7 cellular contexts compared by ENCODE assay signal in genomic region chr14:105688664-105689221, GRCh38.
DNase-seq lines count a peak whose midpoint lies in the region; ATAC-seq and TF ChIP-seq lines count a peak whose summit lies in the region.
"Not testable (repeated sequence)": the region's sequence is repeated elsewhere in the genome, so short reads cannot be mapped to it uniquely, and the experiment has no call there.

No MANE protein-coding gene starts in this region.

- H3K27ac Mint-ChIP-seq in IgD-negative memory B cell = peak overlapping the region; percentile 67 to 86 (median 74)
- peak overlapping the region; percentile 16 for H3K27ac Mint-ChIP-seq in activated T-helper 1 cell treated with anti-CD3 and anti-CD28 coated beads, Interleukin-12 subunit alpha, Interleukin-12 subunit beta, Interleukin-2, Interleukin-4 antibody, amounts not matched to agents 30 ng/mL and 10 ng/mL and 1 ng/mL, durations not matched to agents 14 hours and 24 hours and 36 hours
- H3K27ac Mint-ChIP-seq in endothelial cell (ENCODE audit: unreplicated experiment) = peak overlapping the region; percentile 20
- H3K27ac Mint-ChIP-seq in naive B cell = peak overlapping the region; percentile 84 to 98 (median 90)
- H3K27ac Mint-ChIP-seq in stimulated activated naive B cell treated with anti-CD40 and anti-IgM and Interleukin-4, amounts not matched to agents 10 μg/mL and 1 μg/mL and 100 μg/mL, for 72 hours = peak overlapping the region; percentile 70

- not testable (repeated sequence) for DNase-seq in GM12865 (ENCODE audit: low read depth); activated T-helper 1 cell treated with anti-CD3 and anti-CD28 coated beads, Interleukin-12 subunit alpha, Interleukin-12 subunit beta, Interleukin-2, Interleukin-4 antibody, amounts not matched to agents 30 ng/mL and 10 ng/mL and 1 ng/mL, durations not matched to agents 14 hours and 24 hours and 36 hours (ENCODE audit: low spot score); endothelial cell (ENCODE audit: low spot score); naive B cell; stimulated activated naive B cell treated with anti-CD40 and anti-IgM and Interleukin-4, amounts not matched to agents 10 μg/mL and 1 μg/mL and 100 μg/mL, for 72 hours
- DNase-seq in OCI-LY7 (ENCODE audit: low spot score) = peak; percentile 14

- not testable (repeated sequence) for TF ChIP-seq CTCF in GM12865 (IDR thresholded peaks at IDR 0.05; ENCODE audit: insufficient read depth, low read depth, low read length, missing control alignments); OCI-LY7 (conservative IDR thresholded peaks at IDR 0.05; ENCODE audit: low read length); endothelial cell (IDR thresholded peaks at IDR 0.05; ENCODE audit: unreplicated experiment)

- H3K4me3 Mint-ChIP-seq in IgD-negative memory B cell = peak overlapping the region in 2 of 4 donors; percentile 17 to 67
- not testable (repeated sequence) for H3K4me3 Mint-ChIP-seq in activated T-helper 1 cell treated with anti-CD3 and anti-CD28 coated beads, Interleukin-12 subunit alpha, Interleukin-12 subunit beta, Interleukin-2, Interleukin-4 antibody, amounts not matched to agents 30 ng/mL and 10 ng/mL and 1 ng/mL, durations not matched to agents 14 hours and 24 hours and 36 hours
- H3K4me3 Mint-ChIP-seq in endothelial cell (ENCODE audit: unreplicated experiment) = peak overlapping the region; percentile 34
- H3K4me3 Mint-ChIP-seq in naive B cell = peak overlapping the region in 6 of 8 donors; percentile 0 to 85 (median 48)
- H3K4me3 Mint-ChIP-seq in stimulated activated naive B cell treated with anti-CD40 and anti-IgM and Interleukin-4, amounts not matched to agents 10 μg/mL and 1 μg/mL and 100 μg/mL, for 72 hours = peak overlapping the region; percentile 1 to 11

- H4K20me1 ChIP-seq in OCI-LY7 (ENCODE audit: insufficient read depth, low read length) = not testable (repeated sequence)

- CTCF ChIA-PET in OCI-LY7 (lab: Charles Lee; ENCODE audit: unreplicated experiment) = not testable (repeated sequence)

- H3K27me3 Mint-ChIP-seq in IgD-negative memory B cell; activated T-helper 1 cell treated with anti-CD3 and anti-CD28 coated beads, Interleukin-12 subunit alpha, Interleukin-12 subunit beta, Interleukin-2, Interleukin-4 antibody, amounts not matched to agents 30 ng/mL and 10 ng/mL and 1 ng/mL, durations not matched to agents 14 hours and 24 hours and 36 hours (ENCODE audit: insufficient read depth); naive B cell; stimulated activated naive B cell treated with anti-CD40 and anti-IgM and Interleukin-4, amounts not matched to agents 10 μg/mL and 1 μg/mL and 100 μg/mL, for 72 hours: not testable (repeated sequence)
- peaks cover 30% of the 10 kb centered on the region for H3K27me3 Mint-ChIP-seq in endothelial cell (ENCODE audit: unreplicated experiment)

- not testable (repeated sequence) for H3K9me3 Mint-ChIP-seq in IgD-negative memory B cell
- peaks cover 21% of the 10 kb centered on the region for H3K9me3 Mint-ChIP-seq in activated T-helper 1 cell treated with anti-CD3 and anti-CD28 coated beads, Interleukin-12 subunit alpha, Interleukin-12 subunit beta, Interleukin-2, Interleukin-4 antibody, amounts not matched to agents 30 ng/mL and 10 ng/mL and 1 ng/mL, durations not matched to agents 14 hours and 24 hours and 36 hours
- peaks cover 45% of the 10 kb centered on the region for H3K9me3 Mint-ChIP-seq in endothelial cell (ENCODE audit: unreplicated experiment)
- H3K9me3 Mint-ChIP-seq in naive B cell = peaks cover 0 to 16% (median 0%) of the 10 kb centered on the region in 7 donors
- H3K9me3 Mint-ChIP-seq in stimulated activated naive B cell treated with anti-CD40 and anti-IgM and Interleukin-4, amounts not matched to agents 10 μg/mL and 1 μg/mL and 100 μg/mL, for 72 hours = peaks cover 18 to 24% of the 10 kb centered on the region in 2 donors

- H3K4me3 ChIP-seq in GM12865 (ENCODE audit: low read depth, low read length) = peak overlapping the region; percentile 17
- H3K4me3 ChIP-seq in OCI-LY7 (ENCODE audit: low read depth, low read length, poor library complexity, severe bottlenecking) = not testable (repeated sequence)

- not testable (repeated sequence) for H3K36me3 ChIP-seq in OCI-LY7 (ENCODE audit: insufficient read depth, low read length)

- intact Hi-C loops in OCI-LY7 (cut with micrococcal nuclease; ENCODE audit: unreplicated experiment) = loop anchor here (2.0 kb wide), 1 partner anchor 120 kb away; no protein-coding TSS in a partner anchor
- intact Hi-C loops in activated T-helper 1 cell treated with anti-CD3 and anti-CD28 coated beads, Interleukin-12 subunit alpha, Interleukin-12 subunit beta, Interleukin-2, Interleukin-4 antibody, amounts not matched to agents 30 ng/mL and 10 ng/mL and 1 ng/mL, durations not matched to agents 14 hours and 24 hours and 36 hours (cut with micrococcal nuclease) = not testable (repeated sequence)

- H3K79me2 ChIP-seq in OCI-LY7 (ENCODE audit: insufficient read depth, low read depth, low read length) = peaks cover 26% of the 10 kb centered on the region; the same call in 1 of the 2 replicates

- peaks cover 80% of the 10 kb centered on the region for H3K4me1 ChIP-seq in OCI-LY7 (ENCODE audit: insufficient read depth, low read length, poor library complexity, severe bottlenecking)

- H2AFZ ChIP-seq in OCI-LY7 (ENCODE audit: low read length) = not testable (repeated sequence)

- BruUV-seq in OCI-LY7 (replicated peaks; lab: Mats Ljungman, UMichigan) = TSS peak; percentile 92

- H3K9me3 ChIP-seq in OCI-LY7 (ENCODE audit: low read length) = not testable (repeated sequence)

- H3K9me2 ChIP-seq in OCI-LY7 (ENCODE audit: insufficient read depth, low read length) = not testable (repeated sequence)

- not testable (repeated sequence) for H3K36me3 Mint-ChIP-seq in IgD-negative memory B cell; activated T-helper 1 cell treated with anti-CD3 and anti-CD28 coated beads, Interleukin-12 subunit alpha, Interleukin-12 subunit beta, Interleukin-2, Interleukin-4 antibody, amounts not matched to agents 30 ng/mL and 10 ng/mL and 1 ng/mL, durations not matched to agents 14 hours and 24 hours and 36 hours (ENCODE audit: low read depth); naive B cell
- peaks cover 44% of the 10 kb centered on the region for H3K36me3 Mint-ChIP-seq in endothelial cell (ENCODE audit: low read depth, unreplicated experiment)
- peaks cover 15 to 32% of the 10 kb centered on the region in 2 donors for H3K36me3 Mint-ChIP-seq in stimulated activated naive B cell treated with anti-CD40 and anti-IgM and Interleukin-4, amounts not matched to agents 10 μg/mL and 1 μg/mL and 100 μg/mL, for 72 hours

- H3K4me1 Mint-ChIP-seq in IgD-negative memory B cell (peaks cover 29 to 35% (median 35%) of the 10 kb centered on the region in 3 donors), naive B cell (peaks cover 55 to 62% (median 58%) of the 10 kb centered on the region in 3 donors)
- H3K4me1 Mint-ChIP-seq in activated T-helper 1 cell treated with anti-CD3 and anti-CD28 coated beads, Interleukin-12 subunit alpha, Interleukin-12 subunit beta, Interleukin-2, Interleukin-4 antibody, amounts not matched to agents 30 ng/mL and 10 ng/mL and 1 ng/mL, durations not matched to agents 14 hours and 24 hours and 36 hours (ENCODE audit: low read depth); endothelial cell (ENCODE audit: unreplicated experiment): not testable (repeated sequence)
- H3K4me1 Mint-ChIP-seq in stimulated activated naive B cell treated with anti-CD40 and anti-IgM and Interleukin-4, amounts not matched to agents 10 μg/mL and 1 μg/mL and 100 μg/mL, for 72 hours = peaks cover 54 to 72% of the 10 kb centered on the region in 2 donors

- ATAC-seq in naive B cell (ENCODE audit: low read depth in 2 of 2); stimulated activated naive B cell treated with anti-CD40 and anti-IgM and Interleukin-4, amounts not matched to agents 10 μg/mL and 1 μg/mL and 100 μg/mL, for 72 hours (replicated peaks): not testable (repeated sequence)

- POLR2A ChIA-PET in OCI-LY7 (lab: Charles Lee) = not testable (repeated sequence)

- H3K4me2 ChIP-seq in OCI-LY7 (ENCODE audit: low read length) = peak overlapping the region; percentile 30

- H3K27ac ChIP-seq in OCI-LY7 (ENCODE audit: low read depth, low read length, poor library complexity, severe bottlenecking) = peak overlapping the region; percentile 90

Comparison
In these comparisons a context has a peak if more than half of its experiments do, and no peak if none do; other contexts are left out.
1. H3K27ac Mint-ChIP-seq: peak in every context shown above with its lines; median percentile 90 in naive B cell; 74 in IgD-negative memory B cell; 70 in stimulated activated naive B cell treated with anti-CD40 and anti-IgM and Interleukin-4, amounts not matched to agents 10 μg/mL and 1 μg/mL and 100 μg/mL, for 72 hours; 20 in endothelial cell; 16 in activated T-helper 1 cell treated with anti-CD3 and anti-CD28 coated beads, Interleukin-12 subunit alpha, Interleukin-12 subunit beta, Interleukin-2, Interleukin-4 antibody, amounts not matched to agents 30 ng/mL and 10 ng/mL and 1 ng/mL, durations not matched to agents 14 hours and 24 hours and 36 hours.